ENCODE assay signal across 36 cellular contexts in the genomic region with DNA sequence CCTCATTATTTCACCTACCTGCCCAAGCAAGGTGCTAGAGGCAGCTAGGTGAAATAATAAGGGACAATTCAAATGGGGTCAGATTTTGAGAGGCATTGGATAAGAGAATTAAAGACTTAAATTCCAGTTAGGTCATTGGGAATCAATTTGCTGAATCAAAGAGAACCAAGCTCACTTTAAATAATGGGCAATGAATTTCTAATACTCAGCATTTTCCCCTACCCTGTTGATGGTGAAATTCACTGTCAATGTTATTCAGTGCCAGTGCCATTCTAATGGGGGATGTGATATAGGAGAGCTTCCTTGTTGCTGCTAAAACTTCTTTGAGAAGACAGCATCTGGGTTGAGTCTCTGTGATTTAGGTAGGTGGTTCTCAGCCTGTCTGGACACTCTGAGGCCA.
DNase-seq lines count a peak whose midpoint lies in the region; ATAC-seq, FAIRE-seq and TF ChIP-seq lines count a peak whose summit lies in the region.
"Had no signal": no experiment of that assay in that cellular context is flagged by ENCODE, and none has a peak within 500 bp of the region (broad histone marks: within the 10 kb centered on the region; RNA-seq: fewer than 3 reads in every experiment).

No MANE protein-coding gene starts in this region.

- in situ Hi-C loops in HepG2 (cut with HindIII; ENCODE audit: extremely low pct_ligation_motif_present, low pct_unique_long_range_greater_than_20kb): no loop called here
- in situ Hi-C loops in K562 (cut with MboI): no loop called here

- H3K27ac Mint-ChIP-seq in astrocyte (ENCODE audit: unreplicated experiment): no peak overlapping the region
- H3K27ac Mint-ChIP-seq: B cell; CD14-positive monocyte; CD4-positive, alpha-beta memory T cell; CD4-positive, alpha-beta T cell; CD4-positive, CD25-positive, alpha-beta regulatory T cell; CD8-positive, alpha-beta memory T cell; CD8-positive, alpha-beta T cell had no signal

- H3K9me3 ChIP-seq in HepG2 (ENCODE audit: low read length) (no peaks in the 10 kb centered on the region), right lobe of liver (no peaks in the 10 kb centered on the region), A549 (no peaks in the 10 kb centered on the region), astrocyte (ENCODE audit: insufficient read depth, low read depth, low read length) (no peaks in the 10 kb centered on the region), K562 (replicated peaks; ENCODE audit: control insufficient read depth, insufficient read depth, low read depth, low read length) (no peaks in the 10 kb centered on the region)
- H3K9me3 ChIP-seq: BE2C; BLaER1; BLaER1 treated with 17β-estradiol and CSF1 and Interleukin-3, amounts not matched to agents 10 nM and 100 nM; Caco-2 had no signal

- no peaks in the 10 kb centered on the region for H3K36me3 ChIP-seq in HepG2 (replicated peaks in 1 of 2; ENCODE audit: control insufficient read depth in 1 of 2, insufficient read depth in 2 of 2, low read length in 2 of 2)
- H3K36me3 ChIP-seq in right lobe of liver: no peaks in the 10 kb centered on the region
- H3K36me3 ChIP-seq in astrocyte (ENCODE audit: insufficient read depth, low read length): no peaks in the 10 kb centered on the region
- no peaks in the 10 kb centered on the region for H3K36me3 ChIP-seq in K562 (ENCODE audit: control insufficient read depth, insufficient read depth, low read length)
- H3K36me3 ChIP-seq: BE2C; BLaER1; BLaER1 treated with 17β-estradiol and CSF1 and Interleukin-3, amounts not matched to agents 10 nM and 100 nM had no signal

- peaks cover 8% of the 10 kb centered on the region for H3K4me1 Mint-ChIP-seq in astrocyte (ENCODE audit: low read depth, unreplicated experiment)
- H3K4me1 Mint-ChIP-seq: B cell; CD14-positive monocyte; CD4-positive, alpha-beta memory T cell; CD4-positive, CD25-positive, alpha-beta regulatory T cell; CD8-positive, alpha-beta memory T cell had no signal

- H3K9ac ChIP-seq in HepG2 (ENCODE audit: insufficient read depth, low read depth, low read length): no peak overlapping the region
- H3K9ac ChIP-seq in astrocyte (ENCODE audit: low read length): no peak overlapping the region
- H3K9ac ChIP-seq in K562 (ENCODE audit: insufficient read depth in 1 of 2, low read depth in 2 of 2, low read length in 2 of 2): no peak overlapping the region
- H3K9ac ChIP-seq: BLaER1; BLaER1 treated with 17β-estradiol and CSF1 and Interleukin-3, amounts not matched to agents 10 nM and 100 nM had no signal

- no peaks in the 10 kb centered on the region for H3K36me3 Mint-ChIP-seq in astrocyte (ENCODE audit: low read depth, unreplicated experiment)
- H3K36me3 Mint-ChIP-seq: CD14-positive monocyte; CD4-positive, alpha-beta memory T cell; CD4-positive, CD25-positive, alpha-beta regulatory T cell; CD8-positive, alpha-beta memory T cell; CD8-positive, alpha-beta T cell had no signal

- intact Hi-C loops in HepG2 (cut with micrococcal nuclease; ENCODE audit: unreplicated experiment) (no loop called here), right lobe of liver (cut with DNase I) (no loop called here), K562 (cut with micrococcal nuclease) (no loop called here)

- no peaks in the 10 kb centered on the region for H3K27me3 Mint-ChIP-seq in astrocyte (ENCODE audit: low read depth, unreplicated experiment)
- H3K27me3 Mint-ChIP-seq: B cell; CD4-positive, alpha-beta T cell; CD4-positive, CD25-positive, alpha-beta regulatory T cell; CD8-positive, alpha-beta memory T cell had no signal

- no peak for TF ChIP-seq CTCF in HepG2 (CRISPR knock-in tag; IDR thresholded peaks at IDR 0.05)
- no peak for TF ChIP-seq CTCF in right lobe of liver (IDR thresholded peaks at IDR 0.05)
- no peak for TF ChIP-seq CTCF in A549 (IDR thresholded peaks at IDR 0.05)
- TF ChIP-seq CTCF in astrocyte (IDR thresholded peaks at IDR 0.05; ENCODE audit: insufficient read depth, low read depth, low read length): no peak
- TF ChIP-seq CTCF in K562 (IDR thresholded peaks at IDR 0.05 in 2 of 3, conservative IDR thresholded peaks at IDR 0.05 in 1 of 3; ENCODE audit: insufficient read depth in 2 of 3, low read depth in 1 of 3, low read length in 3 of 3): no peak

- TF ChIP-seq POLR2A in HepG2 (IDR thresholded peaks at IDR 0.05; ENCODE audit: insufficient read depth in 1 of 2, low read depth in 2 of 2, low read length in 2 of 2): no peak
- no peak for TF ChIP-seq POLR2A in right lobe of liver (IDR thresholded peaks at IDR 0.05)
- TF ChIP-seq POLR2A in A549 (IDR thresholded peaks at IDR 0.05; ENCODE audit: low read length): no peak
- no peak for TF ChIP-seq POLR2A in K562 (conservative IDR thresholded peaks at IDR 0.05)

- H3K79me2 ChIP-seq in HepG2 (ENCODE audit: insufficient read depth, low read length): no peaks in the 10 kb centered on the region
- no peaks in the 10 kb centered on the region for H3K79me2 ChIP-seq in astrocyte (ENCODE audit: insufficient read depth, low read length)
- no peaks in the 10 kb centered on the region for H3K79me2 ChIP-seq in K562 (ENCODE audit: control insufficient read depth, insufficient read depth, low read length)

- no peak overlapping the region for H3K27ac ChIP-seq in HepG2 (ENCODE audit: extremely low read length, insufficient read depth, low read length)
- no peak overlapping the region for H3K27ac ChIP-seq in right lobe of liver
- no peak overlapping the region for H3K27ac ChIP-seq in A549
- no peak overlapping the region for H3K27ac ChIP-seq in astrocyte (ENCODE audit: low read depth, low read length)
- H3K27ac ChIP-seq in K562 (ENCODE audit: extremely low read depth, low read depth, low read length): no peak overlapping the region
- H3K27ac ChIP-seq: 22Rv1; BLaER1; BLaER1 treated with 17β-estradiol and CSF1 and Interleukin-3, amounts not matched to agents 10 nM and 100 nM; C4-2B had no signal

- H3K4me1 ChIP-seq in HepG2 (ENCODE audit: insufficient read depth, low read length) (no peaks in the 10 kb centered on the region), right lobe of liver (no peaks in the 10 kb centered on the region), A549 (no peaks in the 10 kb centered on the region), astrocyte (ENCODE audit: insufficient read depth, low read length) (no peaks in the 10 kb centered on the region), K562 (replicated peaks in 1 of 2; ENCODE audit: control insufficient read depth in 2 of 2, insufficient read depth in 2 of 2, low read length in 2 of 2) (no peaks in the 10 kb centered on the region)
- H3K4me1 ChIP-seq: BE2C; BLaER1; BLaER1 treated with 17β-estradiol and CSF1 and Interleukin-3, amounts not matched to agents 10 nM and 100 nM; Caco-2 had no signal

- DNase-seq in HepG2 (ENCODE audit: low spot score) (no peak), right lobe of liver (no peak), A549 (ENCODE audit: low read depth in 1 of 2, low spot score in 1 of 2) (no peak), astrocyte (ENCODE audit: low read depth) (no peak), K562 (ENCODE audit: extremely low read depth in 1 of 4, low spot score in 3 of 4) (no peak), CD1c-positive myeloid dendritic cell (ENCODE audit: extremely low spot score) (no peak), NCI-H524 treated with DMSO at 0.1 percent for 48 hours (lab: John Stamatoyannopoulos, UW) (no peak)
- DNase-seq: 8988T; ACHN; AML-193; BE2C; C1 segment of cervical spinal cord; Caco-2; Calu3; CD4-positive, alpha-beta memory T cell; CD4-positive, alpha-beta T cell; CD4-positive, CD25-positive, alpha-beta regulatory T cell; CD8-positive, alpha-beta memory T cell; CD8-positive, alpha-beta T cell; COR-L47; DMS 273 treated with DMSO at 0.1 percent for 48 hours; DMS153; DMS53; DMS79; DMS79 treated with DMSO at 0.1 percent for 48 hours; DND-41; EL had no signal

- H3K4me3 ChIP-seq in HepG2 (replicated peaks in 1 of 3; ENCODE audit: insufficient read depth in 1 of 3, low read depth in 2 of 3, low read length in 3 of 3) (no peak overlapping the region), right lobe of liver (no peak overlapping the region), A549 (no peak overlapping the region), astrocyte (ENCODE audit: insufficient read depth, low read depth, low read length) (no peak overlapping the region), K562 (no peak overlapping the region)
- H3K4me3 ChIP-seq: BLaER1; BLaER1 treated with 17β-estradiol and CSF1 and Interleukin-3, amounts not matched to agents 10 nM and 100 nM had no signal

- no peaks in the 10 kb centered on the region for H4K20me1 ChIP-seq in HepG2 (ENCODE audit: insufficient read depth, low read length)
- no peaks in the 10 kb centered on the region for H4K20me1 ChIP-seq in astrocyte (ENCODE audit: insufficient read depth, low read length)
- H4K20me1 ChIP-seq in K562 (replicated peaks; ENCODE audit: control insufficient read depth, insufficient read depth, low read length): no peaks in the 10 kb centered on the region
- H4K20me1 ChIP-seq: BLaER1; BLaER1 treated with 17β-estradiol and CSF1 and Interleukin-3, amounts not matched to agents 10 nM and 100 nM had no signal

- no peak for TF ChIP-seq EP300 in HepG2 (IDR thresholded peaks at IDR 0.05; ENCODE audit: low read depth in 2 of 2, low read length in 2 of 2)
- no peak for TF ChIP-seq EP300 in HepG2 (CRISPR knock-in tag; IDR thresholded peaks at IDR 0.05; ENCODE audit: borderline replicate concordance)
- TF ChIP-seq EP300 in A549 (IDR thresholded peaks at IDR 0.05): no peak
- TF ChIP-seq EP300 in K562 (IDR thresholded peaks at IDR 0.05; ENCODE audit: low read length): no peak

- no peaks in the 10 kb centered on the region for H3K27me3 ChIP-seq in HepG2 (ENCODE audit: control insufficient read depth in 1 of 2, insufficient read depth in 2 of 2, low read length in 2 of 2)
- no peaks in the 10 kb centered on the region for H3K27me3 ChIP-seq in right lobe of liver
- no peaks in the 10 kb centered on the region for H3K27me3 ChIP-seq in astrocyte (ENCODE audit: insufficient read depth, low read length)
- no peaks in the 10 kb centered on the region for H3K27me3 ChIP-seq in K562 (ENCODE audit: control insufficient read depth in 2 of 2, insufficient read depth in 2 of 2, low read length in 2 of 2)
- H3K27me3 ChIP-seq: BE2C; BLaER1; BLaER1 treated with 17β-estradiol and CSF1 and Interleukin-3, amounts not matched to agents 10 nM and 100 nM had no signal

- no peaks in the 10 kb centered on the region for H3K9me3 Mint-ChIP-seq in astrocyte (ENCODE audit: unreplicated experiment)
- H3K9me3 Mint-ChIP-seq: CD8-positive, alpha-beta T cell had no signal

- H3K4me2 ChIP-seq in HepG2 (ENCODE audit: low read depth, low read length) (no peak overlapping the region), A549 (no peak overlapping the region), astrocyte (ENCODE audit: low read length) (no peak overlapping the region), K562 (ENCODE audit: insufficient read depth, low read length) (no peak overlapping the region)
- H3K4me2 ChIP-seq: BLaER1; BLaER1 treated with 17β-estradiol and CSF1 and Interleukin-3, amounts not matched to agents 10 nM and 100 nM had no signal

- BruUV-seq in HepG2 (replicated peaks; lab: Mats Ljungman, UMichigan) (no TSS peak), K562 (replicated peaks; lab: Mats Ljungman, UMichigan) (no TSS peak)

- TF ChIP-seq RAD21 in HepG2 (CRISPR knock-in tag; IDR thresholded peaks at IDR 0.05): no peak
- no peak for TF ChIP-seq RAD21 in A549 (conservative IDR thresholded peaks at IDR 0.05 in 1 of 2, IDR thresholded peaks at IDR 0.05 in 1 of 2)
- no peak for TF ChIP-seq RAD21 in K562 (CRISPR knock-in tag; conservative IDR thresholded peaks at IDR 0.05 in 1 of 2, IDR thresholded peaks at IDR 0.05 in 1 of 2)

- FAIRE-seq in HepG2 (lab: Jason Lieb, UNC) (no peak), A549 (lab: Jason Lieb, UNC) (no peak), astrocyte (lab: Jason Lieb, UNC) (peak; percentile 37), K562 (lab: Jason Lieb, UNC) (no peak)
- FAIRE-seq: A204.1, D721Med had no signal

- CTCF ChIA-PET in HepG2 (lab: Yijun Ruan, JAX; ENCODE audit: low intra/inter-chr PET ratio, low total read pairs): no interaction called here
- CTCF ChIA-PET in A549 (lab: Yijun Ruan, JAX): no interaction called here
- CTCF ChIA-PET in K562 (lab: Yijun Ruan, JAX; ENCODE audit: low intra/inter-chr PET ratio): no interaction called here

- H2AFZ ChIP-seq in HepG2 (ENCODE audit: low read length): no peak overlapping the region
- H2AFZ ChIP-seq in astrocyte (ENCODE audit: low read depth, low read length): no peak overlapping the region
- H2AFZ ChIP-seq in K562 (ENCODE audit: low read depth, low read length): no peak overlapping the region

- ATAC-seq in HepG2: no peak
- no peak for ATAC-seq in right lobe of liver
- no peak for ATAC-seq in A549
- no peak for ATAC-seq in K562
- ATAC-seq in HG02884 (IDR thresholded peaks at IDR 0.05; ENCODE audit: unreplicated experiment): no peak
- ATAC-seq: CD8-positive, alpha-beta T cell had no signal

- H3K9me1 ChIP-seq in K562 (ENCODE audit: control insufficient read depth, insufficient read depth, low read length): no peaks in the 10 kb centered on the region

- H3K4me3 Mint-ChIP-seq in astrocyte (ENCODE audit: unreplicated experiment): no peak overlapping the region
- H3K4me3 Mint-ChIP-seq: B cell; CD14-positive monocyte; CD4-positive, alpha-beta memory T cell; CD4-positive, alpha-beta T cell; CD4-positive, CD25-positive, alpha-beta regulatory T cell; CD8-positive, alpha-beta memory T cell; CD8-positive, alpha-beta T cell had no signal

- POLR2A ChIA-PET in HepG2 (lab: Yijun Ruan, JAX) (no interaction called here), A549 (lab: Yijun Ruan, JAX) (no interaction called here), K562 (lab: Yijun Ruan, JAX) (no interaction called here)
